29 cellular contexts compared by ENCODE assay signal in the genomic region with DNA sequence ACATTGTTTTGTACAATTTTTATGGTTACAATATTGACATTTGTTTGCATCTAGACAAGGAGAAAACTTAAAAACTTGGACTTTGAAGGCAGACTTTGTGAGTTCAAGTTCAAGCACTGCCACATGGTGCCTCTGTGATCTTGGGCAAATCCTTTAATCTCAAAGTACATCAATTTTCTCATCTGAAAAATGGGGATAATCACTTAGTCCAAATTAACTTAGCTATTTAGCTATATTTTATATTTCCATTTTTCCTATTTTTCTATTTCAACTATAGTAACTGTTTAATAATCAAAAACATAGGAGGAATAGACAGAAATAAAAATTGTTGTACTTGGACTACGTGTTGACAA. TPM values are rescaled to one million over a fixed set of nuclear protein-coding genes. Genes with fewer than 3 reads are reported as not detected.
"Had no signal": no experiment of that assay in that cellular context is flagged by ENCODE, and none has a peak within 500 bp of the region (broad histone marks: within the 10 kb centered on the region; RNA-seq: fewer than 3 reads in every experiment).

No MANE protein-coding gene starts in this region.

- ATAC-seq: activated CD8-positive, alpha-beta memory T cell treated with anti-CD3 and anti-CD28 coated beads, Interleukin-2, amount 10 ng/mL, durations not matched to agents 7 days and 5 days; activated naive CD4-positive, alpha-beta T cell treated with anti-CD3 and anti-CD28 coated beads, Interleukin-2, amount 50 U/mL, for 72 hours; activated naive CD8-positive, alpha-beta T cell treated with anti-CD3 and anti-CD28 coated beads, Interleukin-2, amount 50 U/mL, for 24 hours; activated T-cell treated with anti-CD3 and anti-CD28 coated beads, Interleukin-2, amount 50 U/mL, for 4 hours; body of pancreas had no signal

- H3K27ac ChIP-seq: ascending aorta, body of pancreas had no signal

- H3K9me3 ChIP-seq: ascending aorta, body of pancreas had no signal

- H3K36me3 ChIP-seq: ascending aorta had no signal

- H3K4me3 ChIP-seq: ascending aorta, body of pancreas had no signal

- H3K4me3 Mint-ChIP-seq: activated B cell treated with CpG ODN at 0.5 μM for 24 hours; activated CD4-positive, alpha-beta T cell treated with anti-CD3 and anti-CD28 coated beads, Interleukin-2, amount 10 ng/mL, durations not matched to agents 24 days and 14 days; activated CD8-positive, alpha-beta memory T cell treated with anti-CD3 and anti-CD28 coated beads, Interleukin-2, amount 10 ng/mL, durations not matched to agents 7 days and 5 days; activated naive CD8-positive, alpha-beta T cell treated with anti-CD3 and anti-CD28 coated beads, Interleukin-2, amount 50 U/mL, for 24 hours; activated T-cell treated with anti-CD3 and anti-CD28 coated beads, Interleukin-2, amount 50 U/mL, for 4 hours; T-helper 17 cell had no signal

- H3K27me3 Mint-ChIP-seq: activated CD8-positive, alpha-beta memory T cell treated with anti-CD3 and anti-CD28 coated beads, Interleukin-2, amount 10 ng/mL, durations not matched to agents 7 days and 5 days; activated naive CD8-positive, alpha-beta T cell treated with anti-CD3 and anti-CD28 coated beads, Interleukin-2, amount 50 U/mL, for 24 hours; T-helper 17 cell had no signal

- H3K27ac Mint-ChIP-seq: activated B cell treated with CpG ODN at 0.5 μM for 24 hours; activated CD4-positive, alpha-beta T cell treated with anti-CD3 and anti-CD28 coated beads, Interleukin-2, amount 10 ng/mL, durations not matched to agents 24 days and 14 days; activated CD8-positive, alpha-beta memory T cell treated with anti-CD3 and anti-CD28 coated beads, Interleukin-2, amount 10 ng/mL, durations not matched to agents 7 days and 5 days; activated naive CD4-positive, alpha-beta T cell treated with anti-CD3 and anti-CD28 coated beads, Interleukin-2, amount 50 U/mL, for 72 hours; activated naive CD8-positive, alpha-beta T cell treated with anti-CD3 and anti-CD28 coated beads, Interleukin-2, amount 50 U/mL, for 24 hours had no signal

- H3K9me3 Mint-ChIP-seq: activated B cell treated with CpG ODN at 0.5 μM for 24 hours; activated naive CD8-positive, alpha-beta T cell treated with anti-CD3 and anti-CD28 coated beads, Interleukin-2, amount 50 U/mL, for 24 hours; activated T-cell treated with anti-CD3 and anti-CD28 coated beads, Interleukin-2, amount 50 U/mL, for 4 hours had no signal

- H3K27me3 ChIP-seq: ascending aorta, body of pancreas had no signal

- DNase-seq: activated B cell treated with CpG ODN at 0.5 μM for 24 hours; activated CD4-positive, alpha-beta T cell treated with anti-CD3 and anti-CD28 coated beads for 1 hour; activated CD4-positive, alpha-beta T cell treated with anti-CD3 and anti-CD28 coated beads, Interleukin-2, amount 10 ng/mL, durations not matched to agents 24 days and 14 days; activated CD4-positive, alpha-beta T cell treated with anti-CD3 and anti-CD28 coated beads, Interleukin-2, amount 50 U/mL, for 48 hours; activated CD8-positive, alpha-beta memory T cell treated with anti-CD3 and anti-CD28 coated beads, Interleukin-2, amount 10 ng/mL, durations not matched to agents 7 days and 5 days; activated effector memory CD4-positive, alpha-beta T cell treated with anti-CD3 and anti-CD28 coated beads, Interleukin-2, amount 50 U/mL, for 16 hours; activated naive CD4-positive, alpha-beta T cell treated with Interleukin-2 at 50 U/mL for 16 hours; activated naive CD8-positive, alpha-beta T cell treated with anti-CD3 and anti-CD28 coated beads, Interleukin-2, amount 50 U/mL, for 24 hours; activated T-cell treated with anti-CD3 and anti-CD28 coated beads, Interleukin-2, amount 50 U/mL, for 4 hours; amniotic stem cell; body of pancreas; NCI-H1092; NCI-H1417; NCI-H1930; NCI-H2107; NCI-H2171 treated with DMSO at 0.1 percent for 48 hours; NCI-H226; NCI-H510A; NCI-H526 treated with DMSO at 0.1 percent for 48 hours; NCI-H82; OCI-M1; SHP77; T-helper 17 cell; T1000 had no signal

RNA-seq across cellular contexts. Expression of a gene that starts 38.7 kb away (rescaled TPM):
- total RNA-seq: activated B cell treated with CpG ODN at 0.5 μM for 24 hours, bronchial epithelial cell, LHCN-M2, M059J had no signal
